ENCODE assay signal across 1 cellular context in the genomic region with DNA sequence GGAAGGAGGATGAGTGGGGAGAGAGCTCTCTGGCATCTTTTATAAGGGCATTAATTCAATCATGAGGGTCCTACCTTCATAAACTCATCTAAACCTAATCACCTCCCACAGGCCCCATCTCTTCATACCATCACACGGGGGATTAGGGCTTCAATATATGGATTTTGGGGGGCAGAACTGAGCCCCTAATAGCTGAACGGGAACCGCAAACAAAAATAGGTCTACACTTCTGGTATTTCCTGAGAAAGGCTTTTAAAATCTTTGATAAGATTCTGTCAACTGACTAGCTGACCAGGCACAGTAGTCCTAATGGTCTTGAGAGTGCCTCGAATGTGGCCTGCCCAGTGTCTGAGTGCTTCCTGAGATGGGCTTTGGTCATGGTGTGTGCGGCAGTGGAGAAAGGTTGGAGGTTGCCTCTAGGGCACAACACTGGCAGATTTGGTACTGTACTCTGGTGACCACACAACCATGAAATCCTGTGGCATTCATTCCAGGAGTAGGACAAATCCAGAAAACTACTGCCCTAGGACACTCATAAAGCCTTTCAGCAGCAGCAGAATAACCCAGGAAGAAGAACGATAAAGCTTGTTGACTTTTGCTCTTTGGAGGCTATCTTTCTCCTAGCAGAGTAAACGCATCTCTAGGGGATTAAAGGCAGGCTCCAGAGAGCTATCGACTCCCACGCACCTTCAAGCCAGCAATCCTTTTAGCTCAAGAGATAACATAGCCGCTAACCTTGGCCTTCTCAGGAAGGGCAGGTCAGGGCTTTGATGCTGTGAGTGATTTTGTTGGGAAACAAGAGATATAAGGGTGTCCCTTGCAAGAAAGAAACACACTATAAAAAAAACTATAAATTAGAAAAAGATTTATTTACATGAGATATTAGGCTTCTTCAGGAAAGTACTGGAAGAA.
A peak's percentile ranks its signal among the peaks of the same experiment; 100 is the strongest.
TF ChIP-seq lines count a peak whose summit lies in the region.

No MANE protein-coding gene starts in this region.

TF ChIP-seq in HepG2, 621 proteins besides CTCF, POLR2A, EP300 and RAD21 (continued from another document and continues in another):
- TF ChIP-seq GPBP1L1 (CRISPR knock-in tag; IDR thresholded peaks at IDR 0.05): no peak
- no peak for TF ChIP-seq RFX5 (IDR thresholded peaks at IDR 0.05; ENCODE audit: low read depth, low read length)
- TF ChIP-seq, protein P1, sequence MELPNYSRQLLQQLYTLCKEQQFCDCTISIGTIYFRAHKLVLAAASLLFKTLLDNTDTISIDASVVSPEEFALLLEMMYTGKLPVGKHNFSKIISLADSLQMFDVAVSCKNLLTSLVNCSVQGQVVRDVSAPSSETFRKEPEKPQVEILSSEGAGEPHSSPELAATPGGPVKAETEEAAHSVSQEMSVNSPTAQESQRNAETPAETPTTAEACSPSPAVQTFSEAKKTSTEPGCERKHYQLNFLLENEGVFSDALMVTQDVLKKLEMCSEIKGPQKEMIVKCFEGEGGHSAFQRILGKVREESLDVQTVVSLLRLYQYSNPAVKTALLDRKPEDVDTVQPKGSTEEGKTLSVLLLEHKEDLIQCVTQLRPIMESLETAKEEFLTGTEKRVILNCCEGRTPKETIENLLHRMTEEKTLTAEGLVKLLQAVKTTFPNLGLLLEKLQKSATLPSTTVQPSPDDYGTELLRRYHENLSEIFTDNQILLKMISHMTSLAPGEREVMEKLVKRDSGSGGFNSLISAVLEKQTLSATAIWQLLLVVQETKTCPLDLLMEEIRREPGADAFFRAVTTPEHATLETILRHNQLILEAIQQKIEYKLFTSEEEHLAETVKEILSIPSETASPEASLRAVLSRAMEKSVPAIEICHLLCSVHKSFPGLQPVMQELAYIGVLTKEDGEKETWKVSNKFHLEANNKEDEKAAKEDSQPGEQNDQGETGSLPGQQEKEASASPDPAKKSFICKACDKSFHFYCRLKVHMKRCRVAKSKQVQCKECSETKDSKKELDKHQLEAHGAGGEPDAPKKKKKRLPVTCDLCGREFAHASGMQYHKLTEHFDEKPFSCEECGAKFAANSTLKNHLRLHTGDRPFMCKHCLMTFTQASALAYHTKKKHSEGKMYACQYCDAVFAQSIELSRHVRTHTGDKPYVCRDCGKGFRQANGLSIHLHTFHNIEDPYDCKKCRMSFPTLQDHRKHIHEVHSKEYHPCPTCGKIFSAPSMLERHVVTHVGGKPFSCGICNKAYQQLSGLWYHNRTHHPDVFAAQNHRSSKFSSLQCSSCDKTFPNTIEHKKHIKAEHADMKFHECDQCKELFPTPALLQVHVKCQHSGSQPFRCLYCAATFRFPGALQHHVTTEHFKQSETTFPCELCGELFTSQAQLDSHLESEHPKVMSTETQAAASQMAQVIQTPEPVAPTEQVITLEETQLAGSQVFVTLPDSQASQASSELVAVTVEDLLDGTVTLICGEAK (IDR thresholded peaks at IDR 0.05): no peak
- TF ChIP-seq, protein P1 (CRISPR knock-in tag; IDR thresholded peaks at IDR 0.05): no peak; the same call in none of the 2 replicates
- TF ChIP-seq PAWR (CRISPR knock-in tag; IDR thresholded peaks at IDR 0.05; ENCODE audit: borderline replicate concordance): peak; percentile 59; the same call in 1 of the 2 replicates
- TF ChIP-seq DPF2 (CRISPR knock-in tag; IDR thresholded peaks at IDR 0.05; ENCODE audit: borderline replicate concordance, low read depth): peak; percentile 100
- peak; percentile 63; the same call in 1 of the 2 replicates for TF ChIP-seq TBP (CRISPR knock-in tag; IDR thresholded peaks at IDR 0.05)
- TF ChIP-seq ZSCAN29 (CRISPR knock-in tag; conservative IDR thresholded peaks at IDR 0.05): peak; percentile 97
- peak; percentile 90; the same call in 1 of the 2 replicates for TF ChIP-seq ZFP37 (CRISPR knock-in tag; IDR thresholded peaks at IDR 0.05; ENCODE audit: borderline replicate concordance)
- TF ChIP-seq EEA1 (CRISPR knock-in tag; IDR thresholded peaks at IDR 0.05; ENCODE audit: borderline replicate concordance): no peak
- no peak for TF ChIP-seq ZNF747 (CRISPR knock-in tag; IDR thresholded peaks at IDR 0.05; ENCODE audit: borderline replicate concordance)
- peak; percentile 94 for TF ChIP-seq SPEN (CRISPR knock-in tag; IDR thresholded peaks at IDR 0.05; ENCODE audit: low read depth)
- no peak for TF ChIP-seq RFX1 (IDR thresholded peaks at IDR 0.05)
- peak; percentile 91 for TF ChIP-seq CEBPG (CRISPR knock-in tag; IDR thresholded peaks at IDR 0.05)
- no peak for TF ChIP-seq PCBP2 (optimal IDR thresholded peaks at IDR 0.05; ENCODE audit: low read depth, low read length, poor library complexity, severe bottlenecking)
- TF ChIP-seq, protein P2, sequence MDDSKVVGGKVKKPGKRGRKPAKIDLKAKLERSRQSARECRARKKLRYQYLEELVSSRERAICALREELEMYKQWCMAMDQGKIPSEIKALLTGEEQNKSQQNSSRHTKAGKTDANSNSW (CRISPR knock-in tag; IDR thresholded peaks at IDR 0.05; ENCODE audit: borderline replicate concordance): no peak
- 0 out of 2 replicates have a peak, but pooled peaks have one; percentile 57 for TF ChIP-seq FLYWCH1 (CRISPR knock-in tag; IDR thresholded peaks at IDR 0.05)
- peak; percentile 87 for TF ChIP-seq SALL2 (CRISPR knock-in tag; IDR thresholded peaks at IDR 0.05)
- TF ChIP-seq, protein P3, sequence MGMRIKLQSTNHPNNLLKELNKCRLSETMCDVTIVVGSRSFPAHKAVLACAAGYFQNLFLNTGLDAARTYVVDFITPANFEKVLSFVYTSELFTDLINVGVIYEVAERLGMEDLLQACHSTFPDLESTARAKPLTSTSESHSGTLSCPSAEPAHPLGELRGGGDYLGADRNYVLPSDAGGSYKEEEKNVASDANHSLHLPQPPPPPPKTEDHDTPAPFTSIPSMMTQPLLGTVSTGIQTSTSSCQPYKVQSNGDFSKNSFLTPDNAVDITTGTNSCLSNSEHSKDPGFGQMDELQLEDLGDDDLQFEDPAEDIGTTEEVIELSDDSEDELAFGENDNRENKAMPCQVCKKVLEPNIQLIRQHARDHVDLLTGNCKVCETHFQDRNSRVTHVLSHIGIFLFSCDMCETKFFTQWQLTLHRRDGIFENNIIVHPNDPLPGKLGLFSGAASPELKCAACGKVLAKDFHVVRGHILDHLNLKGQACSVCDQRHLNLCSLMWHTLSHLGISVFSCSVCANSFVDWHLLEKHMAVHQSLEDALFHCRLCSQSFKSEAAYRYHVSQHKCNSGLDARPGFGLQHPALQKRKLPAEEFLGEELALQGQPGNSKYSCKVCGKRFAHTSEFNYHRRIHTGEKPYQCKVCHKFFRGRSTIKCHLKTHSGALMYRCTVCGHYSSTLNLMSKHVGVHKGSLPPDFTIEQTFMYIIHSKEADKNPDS (CRISPR knock-in tag; IDR thresholded peaks at IDR 0.05): no peak
- 0 out of 2 replicates have a peak, but pooled peaks have one; percentile 46 for TF ChIP-seq CHCHD3 (CRISPR knock-in tag; IDR thresholded peaks at IDR 0.05)
- no peak for TF ChIP-seq MAZ (IDR thresholded peaks at IDR 0.05; ENCODE audit: borderline replicate concordance, low read depth, low read length)
- peak; percentile 48; the same call in 1 of the 2 replicates for TF ChIP-seq MAZ (CRISPR knock-in tag; IDR thresholded peaks at IDR 0.05; ENCODE audit: low read depth)
- TF ChIP-seq NFAT5 (CRISPR knock-in tag; IDR thresholded peaks at IDR 0.05): no peak
- no peak for TF ChIP-seq DR1 (CRISPR knock-in tag; IDR thresholded peaks at IDR 0.05)
- peak; percentile 97 for TF ChIP-seq TBX3 (IDR thresholded peaks at IDR 0.05; ENCODE audit: borderline replicate concordance)
- no peak for TF ChIP-seq REL (CRISPR knock-in tag; conservative IDR thresholded peaks at IDR 0.05)
- TF ChIP-seq ATRX (CRISPR knock-in tag; IDR thresholded peaks at IDR 0.05; ENCODE audit: borderline replicate concordance): no peak
- no peak for TF ChIP-seq MAFG (CRISPR knock-in tag; IDR thresholded peaks at IDR 0.05)
- TF ChIP-seq MEIS1 (CRISPR knock-in tag; IDR thresholded peaks at IDR 0.05; ENCODE audit: borderline replicate concordance): peak; percentile 93
- TF ChIP-seq JARID2 (CRISPR knock-in tag; IDR thresholded peaks at IDR 0.05; ENCODE audit: insufficient replicate concordance): no peak
- no peak for TF ChIP-seq ZNF432 (CRISPR knock-in tag; IDR thresholded peaks at IDR 0.05; ENCODE audit: borderline replicate concordance)
- no peak for TF ChIP-seq WIZ (CRISPR knock-in tag; IDR thresholded peaks at IDR 0.05)
- TF ChIP-seq NFIC (IDR thresholded peaks at IDR 0.05; ENCODE audit: low read length): peak; percentile 100
- no peak for TF ChIP-seq TCF12 (IDR thresholded peaks at IDR 0.05)
- TF ChIP-seq TCF12 (CRISPR knock-in tag; IDR thresholded peaks at IDR 0.05): peak; percentile 98
- TF ChIP-seq NONO (IDR thresholded peaks at IDR 0.05): no peak
- peak; percentile 88 for TF ChIP-seq NONO (CRISPR knock-in tag; conservative IDR thresholded peaks at IDR 0.05)
- no peak for TF ChIP-seq GTF2F1 (IDR thresholded peaks at IDR 0.05; ENCODE audit: low read length)
- TF ChIP-seq RXRB (CRISPR knock-in tag; IDR thresholded peaks at IDR 0.05; ENCODE audit: borderline replicate concordance): peak; percentile 98
- TF ChIP-seq TARDBP (CRISPR knock-in tag; IDR thresholded peaks at IDR 0.05): peak; percentile 100
- TF ChIP-seq FIP1L1 (IDR thresholded peaks at IDR 0.05; ENCODE audit: borderline replicate concordance, insufficient read depth, low read depth, low read length): no peak
- peak; percentile 68 for TF ChIP-seq POLR2G (IDR thresholded peaks at IDR 0.05; ENCODE audit: low read depth, low read length)
- no peak for TF ChIP-seq SOX6 (IDR thresholded peaks at IDR 0.05)
- peak; percentile 97 for TF ChIP-seq SOX6 (CRISPR knock-in tag; IDR thresholded peaks at IDR 0.05)
- peak; percentile 87; the same call in 1 of the 2 replicates for TF ChIP-seq TP53 (CRISPR knock-in tag; conservative IDR thresholded peaks at IDR 0.05)
- peak; percentile 94 for TF ChIP-seq ZNF605 (CRISPR knock-in tag; IDR thresholded peaks at IDR 0.05)
- TF ChIP-seq KDM2A (CRISPR knock-in tag; IDR thresholded peaks at IDR 0.05; ENCODE audit: borderline replicate concordance, low read depth): peak; percentile 75; the same call in 1 of the 2 replicates
- no peak for TF ChIP-seq ZNF572 (CRISPR knock-in tag; IDR thresholded peaks at IDR 0.05)
- no peak for TF ChIP-seq MBNL3 (CRISPR knock-in tag; conservative IDR thresholded peaks at IDR 0.05)
